In the genomic region with DNA sequence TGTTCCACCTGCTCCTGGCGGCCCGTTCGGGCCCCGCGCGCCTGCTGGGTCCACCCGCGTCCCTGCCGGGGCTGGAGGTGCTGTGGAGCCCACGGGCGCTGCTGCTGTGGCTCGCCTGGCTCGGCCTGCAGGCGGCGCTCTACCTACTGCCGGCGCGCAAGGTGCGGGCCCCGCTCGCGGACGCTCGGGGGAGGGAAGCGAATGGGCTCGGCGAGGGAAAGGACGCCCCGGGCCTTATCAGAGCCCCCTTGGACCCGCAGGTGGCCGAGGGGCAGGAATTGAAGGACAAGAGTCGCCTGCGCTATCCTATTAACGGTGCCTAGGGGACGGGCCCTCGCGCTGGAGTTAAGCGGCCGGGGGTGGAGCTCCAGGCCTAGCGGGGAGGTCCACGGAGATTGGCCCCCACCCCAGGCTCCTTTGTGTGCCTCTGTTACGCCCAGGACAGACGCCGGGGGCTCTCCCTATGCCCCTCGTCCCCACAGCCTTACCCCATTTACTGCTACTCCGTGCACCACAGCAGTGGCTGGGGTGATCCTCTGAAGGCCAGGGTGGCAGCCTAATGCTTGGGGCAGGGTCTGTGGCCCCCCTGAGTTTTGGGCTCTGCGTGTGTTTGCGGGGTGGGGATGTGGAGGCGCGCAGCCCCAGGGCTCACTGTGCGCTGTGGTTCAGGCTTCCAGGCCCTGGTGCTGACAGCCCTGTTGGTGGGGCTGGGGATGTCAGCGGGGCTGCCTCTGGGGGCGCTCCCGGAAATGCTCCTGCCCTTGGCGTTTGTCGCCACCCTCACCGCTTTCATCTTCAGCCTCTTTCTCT, we compare ENCODE assay signal across 1 cellular context.
TF ChIP-seq lines count a peak whose summit lies in the region.

No MANE protein-coding gene starts in this region.

TF ChIP-seq in K562, 482 proteins besides CTCF, POLR2A, EP300 and RAD21 (continued from another document and continues in another):
- TF ChIP-seq, protein P1, sequence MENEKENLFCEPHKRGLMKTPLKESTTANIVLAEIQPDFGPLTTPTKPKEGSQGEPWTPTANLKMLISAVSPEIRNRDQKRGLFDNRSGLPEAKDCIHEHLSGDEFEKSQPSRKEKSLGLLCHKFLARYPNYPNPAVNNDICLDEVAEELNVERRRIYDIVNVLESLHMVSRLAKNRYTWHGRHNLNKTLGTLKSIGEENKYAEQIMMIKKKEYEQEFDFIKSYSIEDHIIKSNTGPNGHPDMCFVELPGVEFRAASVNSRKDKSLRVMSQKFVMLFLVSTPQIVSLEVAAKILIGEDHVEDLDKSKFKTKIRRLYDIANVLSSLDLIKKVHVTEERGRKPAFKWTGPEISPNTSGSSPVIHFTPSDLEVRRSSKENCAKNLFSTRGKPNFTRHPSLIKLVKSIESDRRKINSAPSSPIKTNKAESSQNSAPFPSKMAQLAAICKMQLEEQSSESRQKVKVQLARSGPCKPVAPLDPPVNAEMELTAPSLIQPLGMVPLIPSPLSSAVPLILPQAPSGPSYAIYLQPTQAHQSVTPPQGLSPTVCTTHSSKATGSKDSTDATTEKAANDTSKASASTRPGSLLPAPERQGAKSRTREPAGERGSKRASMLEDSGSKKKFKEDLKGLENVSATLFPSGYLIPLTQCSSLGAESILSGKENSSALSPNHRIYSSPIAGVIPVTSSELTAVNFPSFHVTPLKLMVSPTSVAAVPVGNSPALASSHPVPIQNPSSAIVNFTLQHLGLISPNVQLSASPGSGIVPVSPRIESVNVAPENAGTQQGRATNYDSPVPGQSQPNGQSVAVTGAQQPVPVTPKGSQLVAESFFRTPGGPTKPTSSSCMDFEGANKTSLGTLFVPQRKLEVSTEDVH (IDR thresholded peaks at IDR 0.05; ENCODE audit: low read depth, partially characterized antibody) = no peak
- TF ChIP-seq ZNF316 (IDR thresholded peaks at IDR 0.05) = no peak
- TF ChIP-seq, protein P2, sequence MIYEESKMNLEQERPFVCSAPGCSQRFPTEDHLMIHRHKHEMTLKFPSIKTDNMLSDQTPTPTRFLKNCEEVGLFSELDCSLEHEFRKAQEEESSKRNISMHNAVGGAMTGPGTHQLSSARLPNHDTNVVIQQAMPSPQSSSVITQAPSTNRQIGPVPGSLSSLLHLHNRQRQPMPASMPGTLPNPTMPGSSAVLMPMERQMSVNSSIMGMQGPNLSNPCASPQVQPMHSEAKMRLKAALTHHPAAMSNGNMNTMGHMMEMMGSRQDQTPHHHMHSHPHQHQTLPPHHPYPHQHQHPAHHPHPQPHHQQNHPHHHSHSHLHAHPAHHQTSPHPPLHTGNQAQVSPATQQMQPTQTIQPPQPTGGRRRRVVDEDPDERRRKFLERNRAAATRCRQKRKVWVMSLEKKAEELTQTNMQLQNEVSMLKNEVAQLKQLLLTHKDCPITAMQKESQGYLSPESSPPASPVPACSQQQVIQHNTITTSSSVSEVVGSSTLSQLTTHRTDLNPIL (CRISPR knock-in tag; IDR thresholded peaks at IDR 0.05) = no peak
- no peak for TF ChIP-seq NEUROD1 (IDR thresholded peaks at IDR 0.05; ENCODE audit: borderline replicate concordance, low read depth, low read length, partially characterized antibody)
- TF ChIP-seq CREM (IDR thresholded peaks at IDR 0.05; ENCODE audit: low read depth) = peak; percentile 50
- no peak for TF ChIP-seq GABPB2 (CRISPR knock-in tag; conservative IDR thresholded peaks at IDR 0.05)
- TF ChIP-seq FOS (IDR thresholded peaks at IDR 0.05; ENCODE audit: extremely low read depth, insufficient read length) = no peak
- TF ChIP-seq TEAD1 (CRISPR knock-in tag; IDR thresholded peaks at IDR 0.05) = no peak
- TF ChIP-seq, protein P3, sequence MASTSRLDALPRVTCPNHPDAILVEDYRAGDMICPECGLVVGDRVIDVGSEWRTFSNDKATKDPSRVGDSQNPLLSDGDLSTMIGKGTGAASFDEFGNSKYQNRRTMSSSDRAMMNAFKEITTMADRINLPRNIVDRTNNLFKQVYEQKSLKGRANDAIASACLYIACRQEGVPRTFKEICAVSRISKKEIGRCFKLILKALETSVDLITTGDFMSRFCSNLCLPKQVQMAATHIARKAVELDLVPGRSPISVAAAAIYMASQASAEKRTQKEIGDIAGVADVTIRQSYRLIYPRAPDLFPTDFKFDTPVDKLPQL (IDR thresholded peaks at IDR 0.05; ENCODE audit: extremely low read depth, insufficient read length) = no peak
- TF ChIP-seq ESRRB (CRISPR knock-in tag; IDR thresholded peaks at IDR 0.05; ENCODE audit: borderline replicate concordance) = no peak
- peak; percentile 57; the same call in 1 of the 2 replicates for TF ChIP-seq ZNF24 (IDR thresholded peaks at IDR 0.05)
- no peak for TF ChIP-seq STAT5B (CRISPR knock-in tag; IDR thresholded peaks at IDR 0.05)
- no peak for TF ChIP-seq CHD1 (IDR thresholded peaks at IDR 0.05; ENCODE audit: low read length)
- no peak for TF ChIP-seq DNMT1 (IDR thresholded peaks at IDR 0.05)
- TF ChIP-seq ZNF165 (CRISPR knock-in tag; IDR thresholded peaks at IDR 0.05; ENCODE audit: borderline replicate concordance) = no peak
- no peak for TF ChIP-seq ZNF57 (CRISPR knock-in tag; IDR thresholded peaks at IDR 0.05)
- TF ChIP-seq, protein P4, sequence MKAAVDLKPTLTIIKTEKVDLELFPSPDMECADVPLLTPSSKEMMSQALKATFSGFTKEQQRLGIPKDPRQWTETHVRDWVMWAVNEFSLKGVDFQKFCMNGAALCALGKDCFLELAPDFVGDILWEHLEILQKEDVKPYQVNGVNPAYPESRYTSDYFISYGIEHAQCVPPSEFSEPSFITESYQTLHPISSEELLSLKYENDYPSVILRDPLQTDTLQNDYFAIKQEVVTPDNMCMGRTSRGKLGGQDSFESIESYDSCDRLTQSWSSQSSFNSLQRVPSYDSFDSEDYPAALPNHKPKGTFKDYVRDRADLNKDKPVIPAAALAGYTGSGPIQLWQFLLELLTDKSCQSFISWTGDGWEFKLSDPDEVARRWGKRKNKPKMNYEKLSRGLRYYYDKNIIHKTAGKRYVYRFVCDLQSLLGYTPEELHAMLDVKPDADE (conservative IDR thresholded peaks at IDR 0.05; ENCODE audit: control insufficient read depth, low read depth, low read length) = no peak; the same call in 1 of the 2 replicates
- no peak for TF ChIP-seq SMARCB1 (IDR thresholded peaks at IDR 0.05; ENCODE audit: insufficient read length, low read depth)
- TF ChIP-seq PPARD (CRISPR knock-in tag; IDR thresholded peaks at IDR 0.05) = no peak
- TF ChIP-seq, protein P5, sequence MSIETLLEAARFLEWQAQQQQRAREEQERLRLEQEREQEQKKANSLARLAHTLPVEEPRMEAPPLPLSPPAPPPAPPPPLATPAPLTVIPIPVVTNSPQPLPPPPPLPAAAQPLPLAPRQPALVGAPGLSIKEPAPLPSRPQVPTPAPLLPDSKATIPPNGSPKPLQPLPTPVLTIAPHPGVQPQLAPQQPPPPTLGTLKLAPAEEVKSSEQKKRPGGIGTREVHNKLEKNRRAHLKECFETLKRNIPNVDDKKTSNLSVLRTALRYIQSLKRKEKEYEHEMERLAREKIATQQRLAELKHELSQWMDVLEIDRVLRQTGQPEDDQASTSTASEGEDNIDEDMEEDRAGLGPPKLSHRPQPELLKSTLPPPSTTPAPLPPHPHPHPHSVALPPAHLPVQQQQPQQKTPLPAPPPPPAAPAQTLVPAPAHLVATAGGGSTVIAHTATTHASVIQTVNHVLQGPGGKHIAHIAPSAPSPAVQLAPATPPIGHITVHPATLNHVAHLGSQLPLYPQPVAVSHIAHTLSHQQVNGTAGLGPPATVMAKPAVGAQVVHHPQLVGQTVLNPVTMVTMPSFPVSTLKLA (conservative IDR thresholded peaks at IDR 0.05) = peak in 1 of 2 experiments; percentile 61; a peak in 3 of 4 replicates
- TF ChIP-seq, protein P6, sequence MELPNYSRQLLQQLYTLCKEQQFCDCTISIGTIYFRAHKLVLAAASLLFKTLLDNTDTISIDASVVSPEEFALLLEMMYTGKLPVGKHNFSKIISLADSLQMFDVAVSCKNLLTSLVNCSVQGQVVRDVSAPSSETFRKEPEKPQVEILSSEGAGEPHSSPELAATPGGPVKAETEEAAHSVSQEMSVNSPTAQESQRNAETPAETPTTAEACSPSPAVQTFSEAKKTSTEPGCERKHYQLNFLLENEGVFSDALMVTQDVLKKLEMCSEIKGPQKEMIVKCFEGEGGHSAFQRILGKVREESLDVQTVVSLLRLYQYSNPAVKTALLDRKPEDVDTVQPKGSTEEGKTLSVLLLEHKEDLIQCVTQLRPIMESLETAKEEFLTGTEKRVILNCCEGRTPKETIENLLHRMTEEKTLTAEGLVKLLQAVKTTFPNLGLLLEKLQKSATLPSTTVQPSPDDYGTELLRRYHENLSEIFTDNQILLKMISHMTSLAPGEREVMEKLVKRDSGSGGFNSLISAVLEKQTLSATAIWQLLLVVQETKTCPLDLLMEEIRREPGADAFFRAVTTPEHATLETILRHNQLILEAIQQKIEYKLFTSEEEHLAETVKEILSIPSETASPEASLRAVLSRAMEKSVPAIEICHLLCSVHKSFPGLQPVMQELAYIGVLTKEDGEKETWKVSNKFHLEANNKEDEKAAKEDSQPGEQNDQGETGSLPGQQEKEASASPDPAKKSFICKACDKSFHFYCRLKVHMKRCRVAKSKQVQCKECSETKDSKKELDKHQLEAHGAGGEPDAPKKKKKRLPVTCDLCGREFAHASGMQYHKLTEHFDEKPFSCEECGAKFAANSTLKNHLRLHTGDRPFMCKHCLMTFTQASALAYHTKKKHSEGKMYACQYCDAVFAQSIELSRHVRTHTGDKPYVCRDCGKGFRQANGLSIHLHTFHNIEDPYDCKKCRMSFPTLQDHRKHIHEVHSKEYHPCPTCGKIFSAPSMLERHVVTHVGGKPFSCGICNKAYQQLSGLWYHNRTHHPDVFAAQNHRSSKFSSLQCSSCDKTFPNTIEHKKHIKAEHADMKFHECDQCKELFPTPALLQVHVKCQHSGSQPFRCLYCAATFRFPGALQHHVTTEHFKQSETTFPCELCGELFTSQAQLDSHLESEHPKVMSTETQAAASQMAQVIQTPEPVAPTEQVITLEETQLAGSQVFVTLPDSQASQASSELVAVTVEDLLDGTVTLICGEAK (IDR thresholded peaks at IDR 0.05) = peak; percentile 40; the same call in 1 of the 2 replicates
- TF ChIP-seq, protein P6 (CRISPR knock-in tag; IDR thresholded peaks at IDR 0.05) = no peak
- no peak for TF ChIP-seq CBFA2T2 (conservative IDR thresholded peaks at IDR 0.05)
- TF ChIP-seq ZNF224 (CRISPR knock-in tag; IDR thresholded peaks at IDR 0.05) = no peak
- TF ChIP-seq RB1 (IDR thresholded peaks at IDR 0.05; ENCODE audit: low read depth) = peak; percentile 94
- no peak for TF ChIP-seq NFIX (CRISPR knock-in tag; IDR thresholded peaks at IDR 0.05; ENCODE audit: low read depth)
- TF ChIP-seq, protein P7, sequence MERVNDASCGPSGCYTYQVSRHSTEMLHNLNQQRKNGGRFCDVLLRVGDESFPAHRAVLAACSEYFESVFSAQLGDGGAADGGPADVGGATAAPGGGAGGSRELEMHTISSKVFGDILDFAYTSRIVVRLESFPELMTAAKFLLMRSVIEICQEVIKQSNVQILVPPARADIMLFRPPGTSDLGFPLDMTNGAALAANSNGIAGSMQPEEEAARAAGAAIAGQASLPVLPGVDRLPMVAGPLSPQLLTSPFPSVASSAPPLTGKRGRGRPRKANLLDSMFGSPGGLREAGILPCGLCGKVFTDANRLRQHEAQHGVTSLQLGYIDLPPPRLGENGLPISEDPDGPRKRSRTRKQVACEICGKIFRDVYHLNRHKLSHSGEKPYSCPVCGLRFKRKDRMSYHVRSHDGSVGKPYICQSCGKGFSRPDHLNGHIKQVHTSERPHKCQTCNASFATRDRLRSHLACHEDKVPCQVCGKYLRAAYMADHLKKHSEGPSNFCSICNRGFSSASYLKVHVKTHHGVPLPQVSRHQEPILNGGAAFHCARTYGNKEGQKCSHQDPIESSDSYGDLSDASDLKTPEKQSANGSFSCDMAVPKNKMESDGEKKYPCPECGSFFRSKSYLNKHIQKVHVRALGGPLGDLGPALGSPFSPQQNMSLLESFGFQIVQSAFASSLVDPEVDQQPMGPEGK (CRISPR knock-in tag; IDR thresholded peaks at IDR 0.05; ENCODE audit: borderline replicate concordance) = no peak; the same call in 1 of the 2 replicates
- TF ChIP-seq, protein P8, sequence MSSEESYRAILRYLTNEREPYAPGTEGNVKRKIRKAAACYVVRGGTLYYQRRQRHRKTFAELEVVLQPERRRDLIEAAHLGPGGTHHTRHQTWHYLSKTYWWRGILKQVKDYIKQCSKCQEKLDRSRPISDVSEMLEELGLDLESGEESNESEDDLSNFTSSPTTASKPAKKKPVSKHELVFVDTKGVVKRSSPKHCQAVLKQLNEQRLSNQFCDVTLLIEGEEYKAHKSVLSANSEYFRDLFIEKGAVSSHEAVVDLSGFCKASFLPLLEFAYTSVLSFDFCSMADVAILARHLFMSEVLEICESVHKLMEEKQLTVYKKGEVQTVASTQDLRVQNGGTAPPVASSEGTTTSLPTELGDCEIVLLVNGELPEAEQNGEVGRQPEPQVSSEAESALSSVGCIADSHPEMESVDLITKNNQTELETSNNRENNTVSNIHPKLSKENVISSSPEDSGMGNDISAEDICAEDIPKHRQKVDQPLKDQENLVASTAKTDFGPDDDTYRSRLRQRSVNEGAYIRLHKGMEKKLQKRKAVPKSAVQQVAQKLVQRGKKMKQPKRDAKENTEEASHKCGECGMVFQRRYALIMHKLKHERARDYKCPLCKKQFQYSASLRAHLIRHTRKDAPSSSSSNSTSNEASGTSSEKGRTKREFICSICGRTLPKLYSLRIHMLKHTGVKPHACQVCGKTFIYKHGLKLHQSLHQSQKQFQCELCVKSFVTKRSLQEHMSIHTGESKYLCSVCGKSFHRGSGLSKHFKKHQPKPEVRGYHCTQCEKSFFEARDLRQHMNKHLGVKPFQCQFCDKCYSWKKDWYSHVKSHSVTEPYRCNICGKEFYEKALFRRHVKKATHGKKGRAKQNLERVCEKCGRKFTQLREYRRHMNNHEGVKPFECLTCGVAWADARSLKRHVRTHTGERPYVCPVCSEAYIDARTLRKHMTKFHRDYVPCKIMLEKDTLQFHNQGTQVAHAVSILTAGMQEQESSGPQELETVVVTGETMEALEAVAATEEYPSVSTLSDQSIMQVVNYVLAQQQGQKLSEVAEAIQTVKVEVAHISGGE (CRISPR knock-in tag; IDR thresholded peaks at IDR 0.05) = 0 out of 6 replicates have a peak, but pooled peaks of 1 of the 3 experiments have one; percentile 43
- no peak for TF ChIP-seq ZNF764 (CRISPR knock-in tag; IDR thresholded peaks at IDR 0.05; ENCODE audit: low read depth)
- no peak for TF ChIP-seq ARID2 (IDR thresholded peaks at IDR 0.05)
